ENCODE assay signal across 11 cellular contexts in the genomic region with DNA sequence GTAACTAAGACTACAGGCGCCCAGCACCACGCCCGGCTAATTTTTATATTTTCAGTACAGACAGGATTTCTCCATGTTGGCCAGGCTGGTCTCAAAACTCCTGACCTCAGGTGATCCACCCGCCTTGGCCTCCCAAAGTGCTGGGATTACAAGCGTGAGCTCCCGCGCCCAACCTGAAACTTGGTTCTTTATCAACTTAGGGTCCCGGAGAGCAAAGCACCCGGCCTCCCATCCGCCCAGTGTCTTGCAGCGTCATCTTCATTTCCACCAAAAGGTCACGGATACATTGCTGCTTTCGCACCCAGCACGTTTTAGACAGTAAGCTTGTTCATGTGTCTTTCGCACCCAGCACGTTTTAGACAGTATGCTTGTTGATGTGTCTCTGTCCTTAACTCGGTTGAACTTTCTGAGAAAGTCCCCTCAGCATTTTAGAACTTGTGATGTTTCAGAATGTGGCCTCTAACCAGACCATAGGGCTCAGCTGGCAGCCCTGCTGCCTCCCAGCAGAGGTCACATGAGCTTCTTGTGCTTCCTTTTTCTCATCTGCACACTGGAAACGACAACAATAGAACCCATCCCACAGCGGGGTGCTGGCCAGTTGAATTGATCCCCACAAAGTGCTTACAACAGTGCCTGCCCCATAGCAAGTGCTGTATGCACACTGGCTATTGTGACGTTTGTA. TPM values are rescaled to one million over a fixed set of nuclear protein-coding genes. Genes with fewer than 3 reads are reported as not detected.
A peak's percentile ranks its signal among the peaks of the same experiment; 100 is the strongest.
DNase-seq lines count a peak whose midpoint lies in the region; ATAC-seq and TF ChIP-seq lines count a peak whose summit lies in the region.
"Had no signal": no experiment of that assay in that cellular context is flagged by ENCODE, and none has a peak within 500 bp of the region (broad histone marks: within the 10 kb centered on the region; RNA-seq: fewer than 3 reads in every experiment).

No MANE protein-coding gene starts in this region.

- peaks cover 8% of the 10 kb centered on the region for H3K27me3 ChIP-seq in adrenal gland
- H3K27me3 ChIP-seq in neuronal stem cell (ENCODE audit: control insufficient read depth in 3 of 3, insufficient read depth in 3 of 3, low read depth in 1 of 3, low read length in 3 of 3) = peaks cover 0 to 34% (median 4%) of the 10 kb centered on the region in 3 experiments
- H3K27me3 ChIP-seq in CD4-positive, alpha-beta T cell (ENCODE audit: control insufficient read depth, insufficient read depth, low read length) = peaks cover 5% of the 10 kb centered on the region

- H3K4me1 ChIP-seq in adrenal gland (replicated peaks in 1 of 2) = no peaks in the 10 kb centered on the region
- peaks cover 5 to 6% of the 10 kb centered on the region in 2 donors for H3K4me1 ChIP-seq in neuronal stem cell (ENCODE audit: control insufficient read depth in 2 of 2, insufficient read depth in 1 of 2, low read depth in 1 of 2, low read length in 2 of 2)
- H3K4me1 ChIP-seq: tibial artery had no signal

- H3K36me3 Mint-ChIP-seq in CD4-positive, alpha-beta T cell (ENCODE audit: low read depth) = no peaks in the 10 kb centered on the region

- H3K79me1 ChIP-seq in neuronal stem cell (ENCODE audit: low read depth, low read length) = no peaks in the 10 kb centered on the region

- H3K4ac ChIP-seq in neuronal stem cell (ENCODE audit: low read length) = no peak overlapping the region

- ATAC-seq in HG03442 (IDR thresholded peaks at IDR 0.05; ENCODE audit: unreplicated experiment) = peak; percentile 30
- ATAC-seq in CD4-positive, alpha-beta T cell (ENCODE audit: poor library complexity) = no peak

- H3K18ac ChIP-seq in neuronal stem cell (ENCODE audit: low read length) = no peak overlapping the region

- H3K9me3 Mint-ChIP-seq in CD4-positive, alpha-beta T cell = no peaks in the 10 kb centered on the region

- H3K4me3 Mint-ChIP-seq in CD4-positive, alpha-beta T cell = no peak overlapping the region

- intact Hi-C loops in adrenal gland (cut with DNase I) = no loop called here
- intact Hi-C loops in CD4-positive, alpha-beta T cell (cut with DNase I, micrococcal nuclease) = no loop called here

- POLR2A ChIA-PET in CD4-positive, alpha-beta T cell (lab: Charles Lee) = no interaction called here
- POLR2A ChIA-PET in GM10248 (lab: Yijun Ruan, JAX) = no interaction called here

- H3K27ac ChIP-seq in adrenal gland (peak overlapping the region in 3 of 5 donors; percentile 7 to 76 (median 52)), neuronal stem cell (replicated peaks; ENCODE audit: low read length) (no peak overlapping the region)
- H3K27ac ChIP-seq in CD4-positive, alpha-beta T cell (ENCODE audit: low read depth, low read length) = no peak overlapping the region

- no peak overlapping the region for H2AK5ac ChIP-seq in neuronal stem cell (ENCODE audit: low read depth, low read length)

- no peak for TF ChIP-seq POLR2A in adrenal gland (IDR thresholded peaks at IDR 0.05)

- H2BK15ac ChIP-seq in neuronal stem cell (ENCODE audit: low read length) = no peak overlapping the region

- TF ChIP-seq CTCF in GM12865 (IDR thresholded peaks at IDR 0.05; ENCODE audit: insufficient read depth, low read depth, low read length, missing control alignments) = no peak
- TF ChIP-seq CTCF in adrenal gland (IDR thresholded peaks at IDR 0.05) = no peak
- TF ChIP-seq CTCF in CD4-positive, alpha-beta T cell (IDR thresholded peaks at IDR 0.05) = no peak
- no peak for TF ChIP-seq CTCF in GM10248 (IDR thresholded peaks at IDR 0.05; ENCODE audit: control extremely low read depth, extremely low read depth, low read depth, missing control alignments)

- DNase-seq in GM12865 (ENCODE audit: low read depth) (peak; percentile 45), adrenal gland (peak in 3 of 7 donors; percentile 36 to 51 (median 46)), neuronal stem cell (ENCODE audit: low spot score) (no peak), AG08395 (ENCODE audit: low spot score) (no peak), GM10248 (ENCODE audit: extremely low spot score) (no peak), KG1 (lab: John Stamatoyannopoulos, UW) (no peak)
- no peak for DNase-seq in CD4-positive, alpha-beta T cell
- DNase-seq: kidney glomerular epithelial cell had no signal

- no peak overlapping the region for H3K4me2 ChIP-seq in neuronal stem cell (ENCODE audit: insufficient read depth, low read length, poor library complexity, severe bottlenecking)

- no peak overlapping the region for H3K9ac ChIP-seq in neuronal stem cell (ENCODE audit: low read depth, low read length, poor library complexity)

- H3K36me3 ChIP-seq in adrenal gland (replicated peaks in 1 of 2) (no peaks in the 10 kb centered on the region), neuronal stem cell (replicated peaks in 1 of 2; ENCODE audit: control insufficient read depth in 2 of 2, insufficient read depth in 2 of 2, low read length in 2 of 2) (no peaks in the 10 kb centered on the region)
- H3K36me3 ChIP-seq: tibial artery had no signal

- no peak overlapping the region for H2BK5ac ChIP-seq in neuronal stem cell (ENCODE audit: low read length)

- H3K4me3 ChIP-seq in GM12865 (ENCODE audit: low read depth, low read length) (no peak overlapping the region), adrenal gland (no peak overlapping the region), neuronal stem cell (ENCODE audit: low read length in 2 of 2) (no peak overlapping the region)
- H3K4me3 ChIP-seq: tibial artery had no signal

- H2AFZ ChIP-seq in neuronal stem cell (ENCODE audit: low read length) = peak overlapping the region; percentile 64

- H3K4me1 Mint-ChIP-seq in CD4-positive, alpha-beta T cell (ENCODE audit: low read depth) = peaks cover 6% of the 10 kb centered on the region

- H2BK120ac ChIP-seq in neuronal stem cell (ENCODE audit: low read depth, low read length) = no peak overlapping the region

- 67 to 77% (median 75%) methylated on average over 20 of the region's 20 CpGs for WGBS in adrenal gland, 4 donors
- WGBS in neuronal stem cell (ENCODE audit: extremely low coverage in 2 of 2, insufficient read length in 2 of 2, insufficient replicate concordance in 1 of 2), 2 donors = no CpG with 5 or more reads among the region's 20 CpGs

- CTCF ChIA-PET in CD4-positive, alpha-beta T cell (lab: Charles Lee) = no interaction called here
- CTCF ChIA-PET in GM10248 (lab: Yijun Ruan, JAX) = interaction anchor here (0.7 to 1.8 kb wide), 8 partner anchors 8 to 141 kb away, joined by 3 to 5 read pairs (median 3); no protein-coding TSS in a partner anchor

- no peaks in the 10 kb centered on the region for H3K9me3 ChIP-seq in adrenal gland (replicated peaks in 1 of 3)
- no peaks in the 10 kb centered on the region for H3K9me3 ChIP-seq in neuronal stem cell (replicated peaks in 1 of 2; ENCODE audit: control insufficient read depth in 2 of 2, insufficient read depth in 1 of 2, low read depth in 1 of 2, low read length in 2 of 2)
- no peaks in the 10 kb centered on the region for H3K9me3 ChIP-seq in CD4-positive, alpha-beta T cell (ENCODE audit: control insufficient read depth, low read length)
- H3K9me3 ChIP-seq: tibial artery had no signal

- no peak overlapping the region for H3K27ac Mint-ChIP-seq in CD4-positive, alpha-beta T cell

- no peak overlapping the region for H2BK12ac ChIP-seq in neuronal stem cell (ENCODE audit: low read length)

- H4K8ac ChIP-seq in neuronal stem cell (ENCODE audit: low read depth, low read length) = no peak overlapping the region

- H3K14ac ChIP-seq in neuronal stem cell (ENCODE audit: low read length) = no peak overlapping the region

- no peak overlapping the region for H4K91ac ChIP-seq in neuronal stem cell (ENCODE audit: low read depth, low read length, poor library complexity)

- H3K23ac ChIP-seq in neuronal stem cell (ENCODE audit: low read depth, low read length, poor library complexity) = no peak overlapping the region

- peaks cover 43% of the 10 kb centered on the region for H3K27me3 Mint-ChIP-seq in CD4-positive, alpha-beta T cell

RNA-seq across cellular contexts. Expression of a gene that starts 48.8 kb away (rescaled TPM):
- under 1 TPM in 2 of 8 donors, not detected in 6; 0.07 to 0.60 TPM for total RNA-seq in adrenal gland
- under 1 TPM in 1 of 3 donors, not detected in 2; 0.07 TPM for polyA plus RNA-seq in adrenal gland
- polyA plus RNA-seq in neuronal stem cell (2013, experiment 1 of 2) = 0.17 TPM
- 0.19 TPM for polyA plus RNA-seq in neuronal stem cell (2013, experiment 2 of 2)
- total RNA-seq in CD4-positive, alpha-beta T cell = not detected
- total RNA-seq: LHCN-M2 had no signal

Comparison
In these comparisons a context has a peak if more than half of its experiments do, and no peak if none do; other contexts are left out.
1. H3K27ac ChIP-seq: peak in adrenal gland (3 of 5); none in neuronal stem cell (single experiment) and CD4-positive, alpha-beta T cell (single experiment).